In genomic region chr2:7982054-7982453, GRCh38 we compare ENCODE assay signal across 26 cellular contexts.
"Had no signal": no experiment of that assay in that cellular context is flagged by ENCODE, and none has a peak within 500 bp of the region (broad histone marks: within the 10 kb centered on the region; RNA-seq: fewer than 3 reads in every experiment).

No MANE protein-coding gene starts in this region.

- H3K27ac ChIP-seq: stomach, suprapubic skin, testis, thoracic aorta, thyroid gland, tibial artery, tibial nerve, transverse colon, upper lobe of left lung, upper lobe of right lung, uterus, vagina had no signal

- H3K9me3 ChIP-seq: testis, thyroid gland, tibial artery, uterus, vagina had no signal

- H3K27me3 ChIP-seq: stomach, suprapubic skin, testis, thyroid gland, tibial artery, tibial nerve, transverse colon, upper lobe of left lung, upper lobe of right lung, uterus, vagina had no signal

- DNase-seq: stimulated activated CD4-positive, alpha-beta T cell treated with anti-CD3 and anti-CD28 coated beads, Interleukin-2, amount 100 ng/mL, for 48 hours; stimulated activated CD4-positive, alpha-beta T cell treated with anti-CD3 and anti-CD28 coated beads, Interleukin-4, amount 100 ng/mL, for 1 hour; stimulated activated CD4-positive, alpha-beta T cell treated with anti-CD3 and anti-CD28 coated beads, Interleukin-4, amount 100 ng/mL, for 24 hours; stimulated activated CD4-positive, alpha-beta T cell treated with anti-CD3 and anti-CD28 coated beads, Interleukin-4, amount 100 ng/mL, for 4 hours; stimulated activated CD8-positive, alpha-beta memory T cell treated with anti-CD3 and anti-CD28 coated beads, Interleukin-4, amount 100 ng/mL, for 48 hours; stimulated activated naive B cell treated with anti-CD40 and anti-IgM and Interleukin-4, amounts not matched to agents 10 μg/mL and 1 μg/mL and 100 μg/mL, for 72 hours; stimulated activated naive CD4-positive, alpha-beta T cell; stimulated activated naive CD4-positive, alpha-beta T cell treated with Interleukin-2 at 50 U/mL for 16 hours; stimulated activated naive CD8-positive, alpha-beta T cell treated with anti-CD3 and anti-CD28 coated beads, Interleukin-15, amount 100 ng/mL, for 72 hours; stimulated activated naive CD8-positive, alpha-beta T cell treated with anti-CD3 and anti-CD28 coated beads, Interleukin-15, Interleukin-2, amounts not matched to agents 100 U/mL and 50 U/mL, for 24 hours; stomach; substantia nigra; testis; thyroid gland; tibial artery; transverse colon; trophoblast cell; upper lobe of left lung; upper lobe of right lung; uterus had no signal

- H3K36me3 ChIP-seq: stomach, suprapubic skin, thoracic aorta, thyroid gland, tibial artery, tibial nerve, transverse colon, upper lobe of left lung, upper lobe of right lung, uterus, vagina had no signal

- ATAC-seq: stimulated activated effector memory CD8-positive, alpha-beta T cell treated with anti-CD3 and anti-CD28 coated beads, Interleukin-12 subunit alpha, Interleukin-12 subunit beta, amount 100 ng/mL, for 72 hours; stimulated activated memory B cell treated with anti-CD40 and anti-IgM and Interleukin-4, amounts not matched to agents 10 μg/mL and 1 μg/mL and 100 μg/mL, for 72 hours; stimulated activated naive B cell treated with anti-CD40 and anti-IgM and Interleukin-4, amounts not matched to agents 10 μg/mL and 1 μg/mL and 100 μg/mL, for 72 hours; stimulated activated naive CD8-positive, alpha-beta T cell treated with anti-CD3 and anti-CD28 coated beads, Interleukin-15, amount 100 ng/mL, for 72 hours; stimulated activated naive CD8-positive, alpha-beta T cell treated with anti-CD3 and anti-CD28 coated beads, Interleukin-15, Interleukin-2, amounts not matched to agents 100 U/mL and 50 U/mL, for 24 hours; upper lobe of right lung had no signal

- H3K4me3 ChIP-seq: stomach, suprapubic skin, testis, thoracic aorta, thyroid gland, tibial artery, tibial nerve, transverse colon, upper lobe of left lung, upper lobe of right lung, uterus, vagina had no signal

- H3K4me1 ChIP-seq: stomach, thyroid gland, tibial artery, tibial nerve, transverse colon, upper lobe of left lung, upper lobe of right lung, uterus, vagina had no signal
